In genomic region chr19:43562698-43563241, GRCh38 we compare ENCODE assay signal across 9 cellular contexts. TPM values are rescaled to one million over a fixed set of nuclear protein-coding genes. Genes with fewer than 3 reads are reported as not detected.
DNase-seq lines count a peak whose midpoint lies in the region; ATAC-seq and TF ChIP-seq lines count a peak whose summit lies in the region.
"Had no signal": no experiment of that assay in that cellular context is flagged by ENCODE, and none has a peak within 500 bp of the region (broad histone marks: within the 10 kb centered on the region; RNA-seq: fewer than 3 reads in every experiment).

No MANE protein-coding gene starts in this region.

- ATAC-seq in GM18870 (IDR thresholded peaks at IDR 0.05; ENCODE audit: unreplicated experiment): peak; percentile 79
- ATAC-seq in HG03565 (IDR thresholded peaks at IDR 0.05; ENCODE audit: unreplicated experiment): peak; percentile 65
- ATAC-seq in SK-N-SH treated with all-trans-retinoic acid at 6 μM for 48 hours: peak; percentile 70
- ATAC-seq in left ventricle myocardium superior: peak; percentile 97

- peaks cover 14% of the 10 kb centered on the region for H3K4me1 Mint-ChIP-seq in glutamatergic neuron (ENCODE audit: low read depth, unreplicated experiment)

- H3K27me3 Mint-ChIP-seq in glutamatergic neuron (ENCODE audit: unreplicated experiment): no peaks in the 10 kb centered on the region

- no peak for TF ChIP-seq CTCF in glutamatergic neuron (IDR thresholded peaks at IDR 0.05; ENCODE audit: partially characterized antibody, unreplicated experiment)

- no peak overlapping the region for H3K4me3 Mint-ChIP-seq in glutamatergic neuron (ENCODE audit: unreplicated experiment)

- peaks cover 4% of the 10 kb centered on the region for H3K36me3 Mint-ChIP-seq in glutamatergic neuron (ENCODE audit: unreplicated experiment)

- no peaks in the 10 kb centered on the region for H3K9me3 Mint-ChIP-seq in glutamatergic neuron (ENCODE audit: unreplicated experiment)

- peak; percentile 57 for DNase-seq in activated naive CD4-positive, alpha-beta T cell treated with anti-CD3 and anti-CD28 coated beads, Interleukin-2, amount 50 U/mL, for 16 hours
- DNase-seq in left ventricle myocardium superior (peak; percentile 90), iPS-NIHi7 (ENCODE audit: extremely low spot score) (no peak), glutamatergic neuron (no peak)
- DNase-seq in stimulated activated CD4-positive, alpha-beta T cell treated with anti-CD3 and anti-CD28 coated beads, Interleukin-15, amount 100 ng/mL, for 24 hours: peak; percentile 73

- no peak overlapping the region for H3K27ac Mint-ChIP-seq in glutamatergic neuron (ENCODE audit: unreplicated experiment)

- intact Hi-C loops in left ventricle myocardium superior (cut with micrococcal nuclease): no loop called here

TF ChIP-seq in SK-N-SH treated with all-trans-retinoic acid at 6 μM for 48 hours, 23 proteins besides CTCF, POLR2A, EP300 and RAD21:
- TF ChIP-seq ESRRG (CRISPR knock-in tag; IDR thresholded peaks at IDR 0.05) (no peak), ZNF70 (CRISPR knock-in tag; IDR thresholded peaks at IDR 0.05) (no peak), ARNTL (CRISPR knock-in tag; IDR thresholded peaks at IDR 0.05; ENCODE audit: borderline replicate concordance, low read depth) (no peak), ZFP30 (CRISPR knock-in tag; IDR thresholded peaks at IDR 0.05) (no peak), BACH2 (CRISPR knock-in tag; IDR thresholded peaks at IDR 0.05; ENCODE audit: borderline replicate concordance) (no peak), ISL1 (CRISPR knock-in tag; IDR thresholded peaks at IDR 0.05) (no peak), CSDC2 (CRISPR knock-in tag; IDR thresholded peaks at IDR 0.05) (no peak), OSR1 (CRISPR knock-in tag; IDR thresholded peaks at IDR 0.05) (no peak), SNAI2 (CRISPR knock-in tag; IDR thresholded peaks at IDR 0.05) (no peak), ZNF8 (CRISPR knock-in tag; IDR thresholded peaks at IDR 0.05) (no peak), PATZ1 (CRISPR knock-in tag; IDR thresholded peaks at IDR 0.05; ENCODE audit: borderline replicate concordance) (no peak), TCF4 (CRISPR knock-in tag; IDR thresholded peaks at IDR 0.05; ENCODE audit: borderline replicate concordance) (no peak)
- TF ChIP-seq, protein P1, sequence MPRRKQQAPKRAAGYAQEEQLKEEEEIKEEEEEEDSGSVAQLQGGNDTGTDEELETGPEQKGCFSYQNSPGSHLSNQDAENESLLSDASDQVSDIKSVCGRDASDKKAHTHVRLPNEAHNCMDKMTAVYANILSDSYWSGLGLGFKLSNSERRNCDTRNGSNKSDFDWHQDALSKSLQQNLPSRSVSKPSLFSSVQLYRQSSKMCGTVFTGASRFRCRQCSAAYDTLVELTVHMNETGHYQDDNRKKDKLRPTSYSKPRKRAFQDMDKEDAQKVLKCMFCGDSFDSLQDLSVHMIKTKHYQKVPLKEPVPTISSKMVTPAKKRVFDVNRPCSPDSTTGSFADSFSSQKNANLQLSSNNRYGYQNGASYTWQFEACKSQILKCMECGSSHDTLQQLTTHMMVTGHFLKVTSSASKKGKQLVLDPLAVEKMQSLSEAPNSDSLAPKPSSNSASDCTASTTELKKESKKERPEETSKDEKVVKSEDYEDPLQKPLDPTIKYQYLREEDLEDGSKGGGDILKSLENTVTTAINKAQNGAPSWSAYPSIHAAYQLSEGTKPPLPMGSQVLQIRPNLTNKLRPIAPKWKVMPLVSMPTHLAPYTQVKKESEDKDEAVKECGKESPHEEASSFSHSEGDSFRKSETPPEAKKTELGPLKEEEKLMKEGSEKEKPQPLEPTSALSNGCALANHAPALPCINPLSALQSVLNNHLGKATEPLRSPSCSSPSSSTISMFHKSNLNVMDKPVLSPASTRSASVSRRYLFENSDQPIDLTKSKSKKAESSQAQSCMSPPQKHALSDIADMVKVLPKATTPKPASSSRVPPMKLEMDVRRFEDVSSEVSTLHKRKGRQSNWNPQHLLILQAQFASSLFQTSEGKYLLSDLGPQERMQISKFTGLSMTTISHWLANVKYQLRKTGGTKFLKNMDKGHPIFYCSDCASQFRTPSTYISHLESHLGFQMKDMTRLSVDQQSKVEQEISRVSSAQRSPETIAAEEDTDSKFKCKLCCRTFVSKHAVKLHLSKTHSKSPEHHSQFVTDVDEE (CRISPR knock-in tag; IDR thresholded peaks at IDR 0.05): no peak
- TF ChIP-seq, protein P2, sequence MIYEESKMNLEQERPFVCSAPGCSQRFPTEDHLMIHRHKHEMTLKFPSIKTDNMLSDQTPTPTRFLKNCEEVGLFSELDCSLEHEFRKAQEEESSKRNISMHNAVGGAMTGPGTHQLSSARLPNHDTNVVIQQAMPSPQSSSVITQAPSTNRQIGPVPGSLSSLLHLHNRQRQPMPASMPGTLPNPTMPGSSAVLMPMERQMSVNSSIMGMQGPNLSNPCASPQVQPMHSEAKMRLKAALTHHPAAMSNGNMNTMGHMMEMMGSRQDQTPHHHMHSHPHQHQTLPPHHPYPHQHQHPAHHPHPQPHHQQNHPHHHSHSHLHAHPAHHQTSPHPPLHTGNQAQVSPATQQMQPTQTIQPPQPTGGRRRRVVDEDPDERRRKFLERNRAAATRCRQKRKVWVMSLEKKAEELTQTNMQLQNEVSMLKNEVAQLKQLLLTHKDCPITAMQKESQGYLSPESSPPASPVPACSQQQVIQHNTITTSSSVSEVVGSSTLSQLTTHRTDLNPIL (CRISPR knock-in tag; IDR thresholded peaks at IDR 0.05; ENCODE audit: low read depth): no peak
TF ChIP-seq in SK-N-SH treated with all-trans-retinoic acid at 6 μM for 48 hours: peak in this region for 0.

RNA-seq across cellular contexts. Expression of gene XRCC1, which starts 12.6 kb away (rescaled TPM):
- 15.7 TPM for total RNA-seq in left ventricle myocardium superior
- 39.5 TPM for total RNA-seq in glutamatergic neuron (ENCODE audit: unreplicated experiment)

RNA-seq across cellular contexts. Expression of gene PINLYP, which starts 12.8 kb away (rescaled TPM):
- total RNA-seq in left ventricle myocardium superior (1.4 TPM), glutamatergic neuron (ENCODE audit: unreplicated experiment) (0.96 TPM)

RNA-seq across cellular contexts. Expression of gene ZNF575, which starts 29.8 kb away (rescaled TPM):
- total RNA-seq in left ventricle myocardium superior: 1.8 TPM
- total RNA-seq in glutamatergic neuron (ENCODE audit: unreplicated experiment): 2.0 TPM
- total RNA-seq: glomerular endothelial cell had no signal

RNA-seq across cellular contexts. Expression of gene IRGQ, which starts 33.2 kb away (rescaled TPM):
- 19.6 TPM for total RNA-seq in left ventricle myocardium superior
- total RNA-seq in glutamatergic neuron (ENCODE audit: unreplicated experiment): 184 TPM

RNA-seq across cellular contexts. Expression of gene ZNF576, which starts 33.6 kb away (rescaled TPM):
- total RNA-seq in left ventricle myocardium superior (12.2 TPM), glutamatergic neuron (ENCODE audit: unreplicated experiment) (15.0 TPM)

Comparison
In these comparisons a context has a peak if more than half of its experiments do, and no peak if none do; other contexts are left out.
1. DNase-seq: peak in activated naive CD4-positive, alpha-beta T cell treated with anti-CD3 and anti-CD28 coated beads, Interleukin-2, amount 50 U/mL, for 16 hours (single experiment), left ventricle myocardium superior (single experiment) and stimulated activated CD4-positive, alpha-beta T cell treated with anti-CD3 and anti-CD28 coated beads, Interleukin-15, amount 100 ng/mL, for 24 hours (single experiment); none in iPS-NIHi7 (single experiment) and glutamatergic neuron (single experiment).
2. Peak in every context shown above with its lines, with median percentiles within 50 percentile points of each other: ATAC-seq.